In genomic region chr2:60826126-60826525, GRCh38 we compare ENCODE assay signal across 28 cellular contexts.
"Had no signal": no experiment of that assay in that cellular context is flagged by ENCODE, and none has a peak within 500 bp of the region (broad histone marks: within the 10 kb centered on the region; RNA-seq: fewer than 3 reads in every experiment).

No MANE protein-coding gene starts in this region.

- H3K4me1 ChIP-seq: ascending aorta, esophagus squamous epithelium, heart right ventricle, neural progenitor cell, sigmoid colon, tibial artery had no signal

- H3K36me3 ChIP-seq: ascending aorta, brain microvascular endothelial cell, esophagus squamous epithelium, heart right ventricle, neural progenitor cell, sigmoid colon, tibial artery had no signal

- H3K27me3 ChIP-seq: ascending aorta, brain microvascular endothelial cell, esophagus squamous epithelium, neural progenitor cell, sigmoid colon had no signal

- H3K27ac Mint-ChIP-seq: activated B cell treated with CpG ODN at 0.5 μM for 24 hours; activated CD4-positive, alpha-beta memory T cell treated with anti-CD3 and anti-CD28 coated beads for 36 hours; activated naive CD4-positive, alpha-beta T cell treated with anti-CD3 and anti-CD28 coated beads, Interleukin-2, amount 10 ng/mL, durations not matched to agents 7 days and 5 days; neural progenitor cell; progenitor cell of endocrine pancreas; stimulated activated naive CD8-positive, alpha-beta T cell treated with anti-CD3 and anti-CD28 coated beads, Interleukin-15, Interleukin-2, amounts not matched to agents 100 ng/mL and 50 ng/mL, for 24 hours; T-helper 1 cell treated with Interleukin-12 subunit alpha and Interleukin-12 subunit beta and Interleukin-4 antibody, amounts not matched to agents 30 μg/mL and 1 μg/mL, for 36 hours had no signal

- ATAC-seq: effector memory CD8-positive, alpha-beta T cell; heart right ventricle; left colon had no signal

- DNase-seq: activated B cell treated with CpG ODN at 0.5 μM for 24 hours; activated CD4-positive, alpha-beta memory T cell treated with anti-CD3 and anti-CD28 coated beads for 36 hours; activated CD4-positive, alpha-beta T cell treated with anti-CD3 and anti-CD28 coated beads for 4 hours; activated effector memory CD4-positive, alpha-beta T cell treated with Interleukin-2 at 50 U/mL for 16 hours; activated naive CD4-positive, alpha-beta T cell treated with anti-CD3 and anti-CD28 coated beads, Interleukin-2, amount 10 ng/mL, durations not matched to agents 7 days and 5 days; activated T-cell treated with anti-CD3 and anti-CD28 coated beads, Interleukin-2, amount 50 U/mL, for 48 hours; brain microvascular endothelial cell; dorsolateral prefrontal cortex; effector memory CD8-positive, alpha-beta T cell; esophagus squamous epithelium; heart right ventricle; left colon; mesendoderm; naive B cell; retina; stimulated activated CD4-positive, alpha-beta T cell treated with anti-CD3 and anti-CD28 coated beads, Interleukin-2, amount 100 ng/mL, for 48 hours; T1000; tibial artery had no signal

- H3K9me3 ChIP-seq: ascending aorta, esophagus squamous epithelium, heart right ventricle, sigmoid colon, tibial artery had no signal

- H2AFZ ChIP-seq: neural progenitor cell had no signal

- H3K4me3 ChIP-seq: ascending aorta, dorsolateral prefrontal cortex, esophagus squamous epithelium, heart right ventricle, neural progenitor cell, sigmoid colon, tibial artery had no signal

- H3K27me3 Mint-ChIP-seq: activated B cell treated with CpG ODN at 0.5 μM for 24 hours, naive B cell, progenitor cell of endocrine pancreas had no signal

- H3K4me2 ChIP-seq: neural progenitor cell had no signal

- H3K4me1 Mint-ChIP-seq: neural progenitor cell had no signal

- H3K9ac ChIP-seq: neural progenitor cell had no signal

- FAIRE-seq: colon, endothelial cell of umbilical vein, keratinocyte had no signal

- H3K9me3 Mint-ChIP-seq: activated B cell treated with CpG ODN at 0.5 μM for 24 hours; activated CD4-positive, alpha-beta memory T cell treated with anti-CD3 and anti-CD28 coated beads for 36 hours; central memory CD8-positive, alpha-beta T cell; effector memory CD8-positive, alpha-beta T cell; neural progenitor cell; T-helper 1 cell treated with Interleukin-12 subunit alpha and Interleukin-12 subunit beta and Interleukin-4 antibody, amounts not matched to agents 30 μg/mL and 1 μg/mL, for 36 hours had no signal

- H3K27ac ChIP-seq: ascending aorta, brain microvascular endothelial cell, dorsolateral prefrontal cortex, esophagus squamous epithelium, heart right ventricle, neural progenitor cell, sigmoid colon, tibial artery had no signal

- H3K4me3 Mint-ChIP-seq: activated B cell treated with CpG ODN at 0.5 μM for 24 hours; activated CD4-positive, alpha-beta memory T cell treated with anti-CD3 and anti-CD28 coated beads for 36 hours; activated naive CD4-positive, alpha-beta T cell treated with anti-CD3 and anti-CD28 coated beads, Interleukin-2, amount 10 ng/mL, durations not matched to agents 7 days and 5 days; central memory CD8-positive, alpha-beta T cell; effector memory CD8-positive, alpha-beta T cell; naive B cell; neural progenitor cell; stimulated activated naive CD8-positive, alpha-beta T cell treated with anti-CD3 and anti-CD28 coated beads, Interleukin-15, Interleukin-2, amounts not matched to agents 100 ng/mL and 50 ng/mL, for 24 hours; T-helper 1 cell treated with Interleukin-12 subunit alpha and Interleukin-12 subunit beta and Interleukin-4 antibody, amounts not matched to agents 30 μg/mL and 1 μg/mL, for 36 hours had no signal
